In genomic region chr6:75893058-75893775, GRCh38 we compare ENCODE assay signal across 1 cellular context.
TF ChIP-seq lines count a peak whose summit lies in the region.

No MANE protein-coding gene starts in this region.

TF ChIP-seq in H1, 55 proteins besides CTCF, POLR2A, EP300 and RAD21 (continued from another document):
- no peak for TF ChIP-seq CHD7 (IDR thresholded peaks at IDR 0.05; ENCODE audit: insufficient replicate concordance, low read length)
- TF ChIP-seq SP4 (IDR thresholded peaks at IDR 0.05; ENCODE audit: low read length): no peak
- TF ChIP-seq MAFK (IDR thresholded peaks at IDR 0.05; ENCODE audit: low read depth, low read length): no peak
- no peak for TF ChIP-seq SIN3A (conservative IDR thresholded peaks at IDR 0.05 in 1 of 2, IDR thresholded peaks at IDR 0.05 in 1 of 2; ENCODE audit: low read depth in 1 of 2, low read length in 2 of 2)
- no peak for TF ChIP-seq USF2 (IDR thresholded peaks at IDR 0.05; ENCODE audit: low read length)
- TF ChIP-seq JUND (IDR thresholded peaks at IDR 0.05; ENCODE audit: low read length): no peak
- no peak for TF ChIP-seq RBBP5 (IDR thresholded peaks at IDR 0.05; ENCODE audit: borderline replicate concordance, low read depth, low read length)
- TF ChIP-seq GABPA (IDR thresholded peaks at IDR 0.05; ENCODE audit: borderline replicate concordance, insufficient read depth, low read length): no peak
- no peak for TF ChIP-seq POLR2AphosphoS5 (IDR thresholded peaks at IDR 0.05; ENCODE audit: low read depth, low read length)
- no peak for TF ChIP-seq POU5F1 (IDR thresholded peaks at IDR 0.05; ENCODE audit: low read depth, low read length)
